12 cellular contexts compared by ENCODE assay signal in the genomic region with DNA sequence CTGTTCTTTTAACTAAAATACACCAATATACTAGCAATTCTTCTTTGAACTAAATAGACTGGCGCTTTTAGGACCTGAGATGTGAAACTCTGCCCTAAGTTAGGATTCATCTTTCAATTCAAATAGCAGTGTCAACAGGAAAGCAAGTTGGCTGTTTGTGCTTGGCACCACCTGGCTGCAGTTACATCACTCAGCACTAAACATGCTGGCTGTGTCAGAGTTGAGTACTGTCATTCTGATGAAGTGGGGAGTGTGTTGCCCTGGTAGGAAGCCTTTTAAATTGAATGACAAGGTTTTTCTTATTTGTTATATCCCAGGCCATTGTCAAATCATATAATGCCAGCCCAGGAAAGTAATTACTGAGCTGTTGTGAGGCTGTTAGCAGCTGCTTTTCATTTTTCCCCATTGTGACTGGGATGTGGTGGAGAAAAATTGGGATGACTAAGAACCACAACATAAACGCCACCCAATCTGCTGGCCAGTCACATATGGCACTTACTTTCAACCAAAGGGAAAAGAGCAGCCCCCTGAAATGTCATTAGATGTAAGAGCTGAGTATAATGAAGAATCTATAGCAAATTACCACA.
DNase-seq lines count a peak whose midpoint lies in the region; TF ChIP-seq lines count a peak whose summit lies in the region.
"Had no signal": no experiment of that assay in that cellular context is flagged by ENCODE, and none has a peak within 500 bp of the region (broad histone marks: within the 10 kb centered on the region; RNA-seq: fewer than 3 reads in every experiment).

No MANE protein-coding gene starts in this region.

- no peak overlapping the region for H3K27ac ChIP-seq in vagina
- H3K27ac ChIP-seq: BLaER1 treated with 17β-estradiol and CSF1 and Interleukin-3, amounts not matched to agents 10 nM and 100 nM; parathyroid adenoma; SK-N-MC had no signal

- peaks cover 6% of the 10 kb centered on the region for H3K9me3 ChIP-seq in vagina

- H3K4me1 ChIP-seq in vagina = no peaks in the 10 kb centered on the region
- H3K4me1 ChIP-seq: BLaER1 treated with 17β-estradiol and CSF1 and Interleukin-3, amounts not matched to agents 10 nM and 100 nM; parathyroid adenoma had no signal

- no peak for TF ChIP-seq POLR2A in vagina (IDR thresholded peaks at IDR 0.05)

- intact Hi-C loops in vagina (cut with DNase I) = no loop called here

- DNase-seq in GM03348 (ENCODE audit: low spot score) (peak; percentile 15), NCI-H1417 (lab: John Stamatoyannopoulos, UW) (peak; percentile 64 to 99 (median 86)), NCI-H510A (lab: John Stamatoyannopoulos, UW) (peak; percentile 48), fibroblast of mammary gland (ENCODE audit: low read depth) (peak; percentile 63), HEK293T (ENCODE audit: extremely low spot score) (no peak), cerebellar nuclear complex (lab: John Stamatoyannopoulos, UW) (no peak), vagina (ENCODE audit: extremely low spot score in 2 of 2) (no peak)
- DNase-seq in activated naive CD4-positive, alpha-beta T cell (lab: John Stamatoyannopoulos, UW) = no peak
- DNase-seq: activated T-cell treated with anti-CD3 and anti-CD28 coated beads, Interleukin-2, amount 50 U/mL, for 72 hours had no signal

- H3K27me3 ChIP-seq in vagina = no peaks in the 10 kb centered on the region
- H3K27me3 ChIP-seq: BLaER1 treated with 17β-estradiol and CSF1 and Interleukin-3, amounts not matched to agents 10 nM and 100 nM had no signal

- no peaks in the 10 kb centered on the region for H3K36me3 ChIP-seq in vagina
- H3K36me3 ChIP-seq: BLaER1 treated with 17β-estradiol and CSF1 and Interleukin-3, amounts not matched to agents 10 nM and 100 nM had no signal

- CTCF ChIA-PET in HEK293T (lab: Yijun Ruan, JAX) = no interaction called here

- TF ChIP-seq CTCF in fibroblast of mammary gland (conservative IDR thresholded peaks at IDR 0.05; ENCODE audit: control insufficient read depth, insufficient read depth, low read depth, low read length) (no peak), vagina (IDR thresholded peaks at IDR 0.05) (no peak)

- H3K4me3 ChIP-seq in fibroblast of mammary gland (ENCODE audit: control insufficient read depth, low read depth, low read length) (no peak overlapping the region), vagina (no peak overlapping the region)
- H3K4me3 ChIP-seq: BLaER1 treated with 17β-estradiol and CSF1 and Interleukin-3, amounts not matched to agents 10 nM and 100 nM; SK-N-MC had no signal

- POLR2A ChIA-PET in HEK293T (lab: Yijun Ruan, JAX) = no interaction called here

TF ChIP-seq in HEK293T, 16 proteins besides CTCF, POLR2A, EP300 and RAD21:
- no peak for TF ChIP-seq BHLHE40 (IDR thresholded peaks at IDR 0.05; ENCODE audit: borderline replicate concordance)
- no peak for TF ChIP-seq SUZ12 (IDR thresholded peaks at IDR 0.05)
- TF ChIP-seq CTBP1 (IDR thresholded peaks at IDR 0.05; ENCODE audit: borderline replicate concordance) = no peak
- TF ChIP-seq ZNF384 (IDR thresholded peaks at IDR 0.05) = no peak
- TF ChIP-seq SP1 (IDR thresholded peaks at IDR 0.05) = no peak
- TF ChIP-seq FOXM1 (IDR thresholded peaks at IDR 0.05; ENCODE audit: borderline replicate concordance) = no peak
- no peak for TF ChIP-seq FOXK2 (IDR thresholded peaks at IDR 0.05)
TF ChIP-seq in HEK293T: peak in this region for 0.

Comparison
In these comparisons a context has a peak if more than half of its experiments do, and no peak if none do; other contexts are left out.
1. DNase-seq: peak in GM03348 (single experiment), NCI-H1417 (3 of 3), NCI-H510A (single experiment) and fibroblast of mammary gland (single experiment); none in HEK293T (single experiment), cerebellar nuclear complex (0 of 2), activated naive CD4-positive, alpha-beta T cell (0 of 4) and vagina (0 of 2).